21 cellular contexts compared by ENCODE assay signal in genomic region chr20:62401331-62401779, GRCh38. TPM values are rescaled to one million over a fixed set of nuclear protein-coding genes. Genes with fewer than 3 reads are reported as not detected.
DNase-seq lines count a peak whose midpoint lies in the region; ATAC-seq and TF ChIP-seq lines count a peak whose summit lies in the region.
"Had no signal": no experiment of that assay in that cellular context is flagged by ENCODE, and none has a peak within 500 bp of the region (broad histone marks: within the 10 kb centered on the region; RNA-seq: fewer than 3 reads in every experiment).

No MANE protein-coding gene starts in this region.

- peak; percentile 46 for DNase-seq in NCI-H69 (lab: John Stamatoyannopoulos, UW)
- DNase-seq in endothelial cell (ENCODE audit: low spot score): peak; percentile 58
- DNase-seq in LoVo (ENCODE audit: low spot score): no peak
- DNase-seq in T-helper 2 cell treated with Interferon-gamma antibody and Interleukin-4, amounts not matched to agents 5 μg/mL and 100 μg/mL, for 36 hours (ENCODE audit: low spot score): no peak
- DNase-seq in NCI-H510A (lab: John Stamatoyannopoulos, UW): no peak
- DNase-seq: activated CD4-positive, CD25-positive, alpha-beta regulatory T cell; adrenal gland; C1 segment of cervical spinal cord; DMS153; heart left ventricle; left colon; NCI-H1694 treated with DMSO at 0.1 percent for 48 hours; T-cell had no signal

- peaks cover 50% of the 10 kb centered on the region for H3K36me3 ChIP-seq in BLaER1
- no peaks in the 10 kb centered on the region for H3K36me3 ChIP-seq in neural cell (ENCODE audit: insufficient read depth, low read length)
- H3K36me3 ChIP-seq: adrenal gland, prostate gland had no signal

- peak overlapping the region; percentile 48 for H3K27ac ChIP-seq in BLaER1
- no peak overlapping the region for H3K27ac ChIP-seq in neural cell (ENCODE audit: low read length)
- H3K27ac ChIP-seq: adrenal gland, epithelial cell of prostate, heart left ventricle, prostate gland had no signal

- no peak for ATAC-seq in HG02571 (IDR thresholded peaks at IDR 0.05; ENCODE audit: unreplicated experiment)
- ATAC-seq: heart left ventricle, left colon, Panc1, T-cell had no signal

- peaks cover 5% of the 10 kb centered on the region; the same call in 1 of the 2 replicates for H3K9me3 ChIP-seq in BLaER1
- H3K9me3 ChIP-seq in neural cell (ENCODE audit: low read length): no peaks in the 10 kb centered on the region
- H3K9me3 ChIP-seq: adrenal gland, heart left ventricle, prostate gland had no signal

- peak overlapping the region; percentile 80 for H3K4me2 ChIP-seq in BLaER1
- H3K4me2 ChIP-seq in neural cell (ENCODE audit: low read length): no peak overlapping the region

- TF ChIP-seq EP300 in neural cell (conservative IDR thresholded peaks at IDR 0.05; ENCODE audit: poor library complexity, severe bottlenecking): no peak

- peaks cover 4% of the 10 kb centered on the region for H3K36me3 Mint-ChIP-seq in endothelial cell (ENCODE audit: low read depth, unreplicated experiment)
- H3K36me3 Mint-ChIP-seq in T-helper 2 cell treated with Interferon-gamma antibody and Interleukin-4, amounts not matched to agents 5 μg/mL and 100 μg/mL, for 36 hours (ENCODE audit: low read depth): peaks cover 12% of the 10 kb centered on the region

- H3K9me3 Mint-ChIP-seq in endothelial cell (ENCODE audit: unreplicated experiment): no peaks in the 10 kb centered on the region
- peaks cover 6% of the 10 kb centered on the region for H3K9me3 Mint-ChIP-seq in T-helper 2 cell treated with Interferon-gamma antibody and Interleukin-4, amounts not matched to agents 5 μg/mL and 100 μg/mL, for 36 hours
- H3K9me3 Mint-ChIP-seq: T-cell had no signal

- no peak overlapping the region for H2AFZ ChIP-seq in neural cell (ENCODE audit: low read depth, low read length)

- H3K4me1 ChIP-seq in BLaER1: peaks cover 80% of the 10 kb centered on the region

- H3K9me2 ChIP-seq in neural cell (ENCODE audit: insufficient read depth, low read length): no peaks in the 10 kb centered on the region

- H3K27me3 Mint-ChIP-seq in endothelial cell (ENCODE audit: unreplicated experiment): peaks cover 9% of the 10 kb centered on the region
- no peaks in the 10 kb centered on the region for H3K27me3 Mint-ChIP-seq in T-helper 2 cell treated with Interferon-gamma antibody and Interleukin-4, amounts not matched to agents 5 μg/mL and 100 μg/mL, for 36 hours (ENCODE audit: low read depth)
- H3K27me3 Mint-ChIP-seq: T-cell had no signal

- no peaks in the 10 kb centered on the region for H3F3A ChIP-seq in neural cell (ENCODE audit: insufficient read depth, low read length, poor library complexity, severe bottlenecking)

- no peak overlapping the region for H3K27ac Mint-ChIP-seq in endothelial cell (ENCODE audit: unreplicated experiment)
- H3K27ac Mint-ChIP-seq in T-helper 2 cell treated with Interferon-gamma antibody and Interleukin-4, amounts not matched to agents 5 μg/mL and 100 μg/mL, for 36 hours: no peak overlapping the region
- H3K27ac Mint-ChIP-seq: T-cell had no signal

- peaks cover 62% of the 10 kb centered on the region for H4K20me1 ChIP-seq in BLaER1
- no peaks in the 10 kb centered on the region for H4K20me1 ChIP-seq in neural cell (ENCODE audit: insufficient read depth)

- H3K27me3 ChIP-seq in BLaER1 (no peaks in the 10 kb centered on the region), neural cell (ENCODE audit: insufficient read depth, low read depth, low read length) (no peaks in the 10 kb centered on the region)
- H3K27me3 ChIP-seq: adrenal gland, heart left ventricle had no signal

- H3K4me3 ChIP-seq in BLaER1: no peak overlapping the region
- H3K4me3 ChIP-seq in neural cell (ENCODE audit: low read length): no peak overlapping the region
- H3K4me3 ChIP-seq: adrenal gland, heart left ventricle, prostate gland had no signal

- no peak for TF ChIP-seq RAD21 in neural cell (conservative IDR thresholded peaks at IDR 0.05)

- no peak overlapping the region for H3K4me3 Mint-ChIP-seq in endothelial cell (ENCODE audit: unreplicated experiment)
- no peak overlapping the region for H3K4me3 Mint-ChIP-seq in T-helper 2 cell treated with Interferon-gamma antibody and Interleukin-4, amounts not matched to agents 5 μg/mL and 100 μg/mL, for 36 hours
- H3K4me3 Mint-ChIP-seq: T-cell had no signal

- H3K9ac ChIP-seq in BLaER1 (0 out of 2 replicates have a peak overlapping the region, but pooled peaks have one; percentile 10), neural cell (ENCODE audit: low read length) (no peak overlapping the region)

- H3K79me2 ChIP-seq in neural cell (replicated peaks; ENCODE audit: insufficient read depth, low read length): peaks cover 5% of the 10 kb centered on the region

- peak; percentile 39 for TF ChIP-seq CTCF in endothelial cell (IDR thresholded peaks at IDR 0.05; ENCODE audit: unreplicated experiment)
- TF ChIP-seq CTCF in neural cell (IDR thresholded peaks at IDR 0.05; ENCODE audit: poor library complexity, severe bottlenecking): peak; percentile 17

- H3K4me1 Mint-ChIP-seq in endothelial cell (ENCODE audit: unreplicated experiment): peaks cover 6% of the 10 kb centered on the region
- H3K4me1 Mint-ChIP-seq in T-helper 2 cell treated with Interferon-gamma antibody and Interleukin-4, amounts not matched to agents 5 μg/mL and 100 μg/mL, for 36 hours (ENCODE audit: low read depth): peaks cover 12% of the 10 kb centered on the region

TF ChIP-seq in neural cell, 6 proteins besides CTCF, POLR2A, EP300 and RAD21:
- TF ChIP-seq MXI1 (conservative IDR thresholded peaks at IDR 0.05; ENCODE audit: poor library complexity, severe bottlenecking): no peak
- TF ChIP-seq TAF1 (IDR thresholded peaks at IDR 0.05; ENCODE audit: low read depth): no peak

RNA-seq across cellular contexts. Expression of gene CABLES2, which starts 5.7 kb away (rescaled TPM):
- total RNA-seq in endothelial cell (ENCODE audit: unreplicated experiment): 9.3 TPM
- 8.3 and 8.6 TPM in 2 replicates for polyA plus RNA-seq in neural cell
- 9.5 and 11.1 TPM in 2 replicates for polyA minus RNA-seq in neural cell

RNA-seq across cellular contexts. Expression of gene RPS21, which starts 14.5 kb away (rescaled TPM):
- 1,710 TPM for total RNA-seq in endothelial cell (ENCODE audit: unreplicated experiment)
- 1,158 and 1,633 TPM in 2 replicates for polyA plus RNA-seq in neural cell
- polyA minus RNA-seq in neural cell: 287 and 358 TPM in 2 replicates

RNA-seq across cellular contexts. Expression of gene RBBP8NL, which starts 26.0 kb away (rescaled TPM):
- total RNA-seq in endothelial cell (ENCODE audit: unreplicated experiment): 0.10 TPM
- polyA plus RNA-seq in neural cell: not detected in 2 replicates
- polyA minus RNA-seq in neural cell: not detected in 2 replicates
- total RNA-seq: activated CD8-positive, alpha-beta memory T cell treated with anti-CD3 and anti-CD28 coated beads for 36 hours; adrenal gland; heart left ventricle; M059J; T-cell had no signal
- polyA plus RNA-seq: adrenal gland, heart left ventricle had no signal

RNA-seq across cellular contexts. Expression of gene LAMA5, which starts 34.2 kb away (rescaled TPM):
- 34.5 TPM for total RNA-seq in endothelial cell (ENCODE audit: unreplicated experiment)
- 21.6 and 27.2 TPM in 2 replicates for polyA plus RNA-seq in neural cell
- polyA minus RNA-seq in neural cell: 11.9 and 12.9 TPM in 2 replicates

Comparison
In these comparisons a context has a peak if more than half of its experiments do, and no peak if none do; other contexts are left out.
1. DNase-seq: peak in NCI-H69 (single experiment) and endothelial cell (single experiment); none in LoVo (single experiment), T-helper 2 cell treated with Interferon-gamma antibody and Interleukin-4, amounts not matched to agents 5 μg/mL and 100 μg/mL, for 36 hours (single experiment) and NCI-H510A (single experiment).